Comparison of ENCODE assay signal across 33 cellular contexts in the genomic region with DNA sequence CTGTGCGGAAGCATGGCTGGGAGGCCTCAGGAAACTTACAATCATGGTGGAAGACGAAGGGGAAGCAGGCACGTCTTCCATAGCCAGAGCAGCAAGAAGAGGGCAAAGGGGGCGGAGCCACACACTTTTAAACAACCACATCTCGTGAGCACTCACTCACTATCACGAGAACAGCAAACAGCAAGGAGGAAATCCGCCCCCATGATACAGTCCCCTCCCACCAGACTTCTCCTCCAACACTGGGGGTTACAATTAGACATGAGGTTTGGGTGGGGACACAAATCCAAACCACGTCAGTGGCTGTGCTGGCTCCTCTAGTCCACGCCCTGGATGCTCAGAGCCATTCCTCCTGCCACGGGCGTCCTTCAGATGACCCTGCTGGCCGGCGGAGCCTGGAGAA.
"Had no signal": no experiment of that assay in that cellular context is flagged by ENCODE, and none has a peak within 500 bp of the region (broad histone marks: within the 10 kb centered on the region; RNA-seq: fewer than 3 reads in every experiment).

No MANE protein-coding gene starts in this region.

- ATAC-seq: activated CD4-positive, alpha-beta T cell treated with anti-CD3 and anti-CD28 coated beads for 36 hours; activated CD4-positive, CD25-positive, alpha-beta regulatory T cell treated with anti-CD3 and anti-CD28 coated beads, Interleukin-2, amount 50 U/mL, for 24 hours; activated CD8-positive, alpha-beta T cell treated with anti-CD3 and anti-CD28 coated beads, Interleukin-2, amount 10 ng/mL, durations not matched to agents 7 days and 5 days; body of pancreas; PC-3; WTC11 had no signal

- H3K27ac ChIP-seq: body of pancreas, breast epithelium, KMS-11, Peyer's patch, SJSA1 had no signal

- DNase-seq: activated CD4-positive, alpha-beta T cell treated with anti-CD3 and anti-CD28 coated beads for 36 hours; activated CD4-positive, alpha-beta T cell treated with anti-CD3 and anti-CD28 coated beads, Interleukin-2, amount 10 ng/mL, durations not matched to agents 7 days and 5 days; activated CD4-positive, alpha-beta T cell treated with anti-CD3 and anti-CD28 coated beads, Interleukin-2, amount 50 U/mL, for 48 hours; activated CD8-positive, alpha-beta T cell treated with anti-CD3 and anti-CD28 coated beads, Interleukin-2, amount 10 ng/mL, durations not matched to agents 7 days and 5 days; activated gamma-delta T cell; activated naive CD4-positive, alpha-beta T cell treated with Interleukin-2 at 50 U/mL for 16 hours; activated naive CD8-positive, alpha-beta T cell treated with anti-CD3 and anti-CD28 coated beads, Interleukin-2, amount 10 ng/mL, durations not matched to agents 7 days and 5 days; activated T-cell treated with anti-CD3 and anti-CD28 coated beads, Interleukin-2, amount 50 U/mL, for 24 hours; amygdala; body of pancreas; caudate nucleus; cerebellar nuclear complex; MG63; NCI-H1048; NCI-H1105 treated with DMSO at 0.1 percent for 48 hours; NCI-H1436; NCI-H1694 treated with DMSO at 0.1 percent for 48 hours; NCI-H2029; NCI-H345; NCI-H524 treated with DMSO at 0.1 percent for 48 hours; NK-92 treated with Interleukin-12 subunit alpha and Interleukin-12 subunit beta, amount 100 ng/mL, for 24 hours; PC-3; Peyer's patch; RPMI8226; SHP77 treated with DMSO at 0.1 percent for 48 hours; SK-N-SH had no signal

- FAIRE-seq: astrocyte, TTC549 had no signal

- H3K36me3 ChIP-seq: breast epithelium, MG63, Peyer's patch, SJSA1 had no signal

- H3K4me1 ChIP-seq: body of pancreas, breast epithelium, Peyer's patch, SJSA1 had no signal

- H3K9ac ChIP-seq: KMS-11, SK-N-SH had no signal

- H3K9me2 ChIP-seq: SK-N-SH had no signal

- H3K4me3 ChIP-seq: body of pancreas, breast epithelium, MG63, Peyer's patch, SJSA1 had no signal

- H3K27me3 ChIP-seq: body of pancreas, MG63, Peyer's patch had no signal

- H3K9me3 ChIP-seq: body of pancreas, breast epithelium, MG63, Peyer's patch, SJSA1, SK-N-SH had no signal

- H3K4me2 ChIP-seq: KMS-11, SK-N-SH had no signal
